Comparison of ENCODE assay signal across 10 cellular contexts in genomic region chrX:77264490-77264889, GRCh38.
"Had no signal": no experiment of that assay in that cellular context is flagged by ENCODE, and none has a peak within 500 bp of the region (broad histone marks: within the 10 kb centered on the region; RNA-seq: fewer than 3 reads in every experiment).

No MANE protein-coding gene starts in this region.

- DNase-seq: GM23248, GOT3, H7, H9, HCEC 1CT, HFFc6 had no signal

- FAIRE-seq: H1, H54 had no signal

- H3K4me1 ChIP-seq: HAP-1 had no signal

- ATAC-seq: HCT116 had no signal

- H3K36me3 ChIP-seq: HAP-1 had no signal

- H2AFZ ChIP-seq: GM23248 had no signal

- H3K27ac Mint-ChIP-seq: H9, HFFc6 had no signal

- H3K27ac ChIP-seq: GM23248 had no signal

- H3K9ac ChIP-seq: GM23248 had no signal

- H3K4me1 Mint-ChIP-seq: H9 had no signal

- H3K9me3 ChIP-seq: HAP-1 had no signal

- H3K4me3 Mint-ChIP-seq: H9, HFFc6 had no signal

- H3K4me3 ChIP-seq: GM23248, HAP-1 had no signal
